8 cellular contexts compared by ENCODE assay signal in genomic region chr19:5827342-5827890, GRCh38. TPM values are rescaled to one million over a fixed set of nuclear protein-coding genes. Genes with fewer than 3 reads are reported as not detected.
DNase-seq lines count a peak whose midpoint lies in the region; ATAC-seq and TF ChIP-seq lines count a peak whose summit lies in the region.

No MANE protein-coding gene starts in this region.

- H3F3A ChIP-seq in GM23338 (replicated peaks; ENCODE audit: low read depth) = no peaks in the 10 kb centered on the region

- peaks cover 25% of the 10 kb centered on the region for H3K27me3 Mint-ChIP-seq in GM23338 (ENCODE audit: insufficient read depth, low read depth, poor library complexity)
- peaks cover 0 to 6% of the 10 kb centered on the region in 2 donors for H3K27me3 Mint-ChIP-seq in T-cell

- no peaks in the 10 kb centered on the region for H3K9me3 ChIP-seq in gastroesophageal sphincter

- H3K27ac ChIP-seq in GM23338 (ENCODE audit: low read depth) (no peak overlapping the region), gastroesophageal sphincter (peak overlapping the region in 3 of 4 donors; percentile 94 to 98 (median 96))

- no peak overlapping the region for H2AFZ ChIP-seq in GM23338

- DNase-seq in GM23338 (ENCODE audit: low spot score) = no peak
- peak in 1 of 34 experiments; percentile 16 for DNase-seq in T-cell
- peak; percentile 22 for DNase-seq in retina
- DNase-seq in GM03348 (ENCODE audit: low spot score) = no peak
- DNase-seq in cerebellar cortex (ENCODE audit: low spot score) = no peak
- DNase-seq in cerebellar nuclear complex (lab: John Stamatoyannopoulos, UW) = no peak

- H3K4me2 ChIP-seq in GM23338 = peak overlapping the region; percentile 73

- no peak for TF ChIP-seq POLR2A in gastroesophageal sphincter (IDR thresholded peaks at IDR 0.05)

- CTCF ChIA-PET in T-cell (lab: Charles Lee) = interaction anchor here (1.0 to 1.9 kb wide), 3 partner anchors 21 to 23 kb away, joined by 4 to 17 read pairs (median 4); no protein-coding TSS in a partner anchor

- no peak for TF ChIP-seq EP300 in gastroesophageal sphincter (IDR thresholded peaks at IDR 0.05)

- peak overlapping the region; percentile 95 for H3K4me3 Mint-ChIP-seq in GM23338
- H3K4me3 Mint-ChIP-seq in T-cell = peak overlapping the region; percentile 77 to 96 (median 79)

- H4K20me1 ChIP-seq in GM23338 (replicated peaks; ENCODE audit: insufficient read depth) = no peaks in the 10 kb centered on the region

- H3K36me3 Mint-ChIP-seq in GM23338 (ENCODE audit: low read depth) = no peaks in the 10 kb centered on the region
- H3K36me3 Mint-ChIP-seq in T-cell = no peaks in the 10 kb centered on the region

- H3K9me3 Mint-ChIP-seq in GM23338 (0 out of 3 replicates have a peak, but pooled peaks cover 2% of the 10 kb centered on the region), T-cell (no peaks in the 10 kb centered on the region)

- ATAC-seq in GM23338 (no peak), T-cell (replicated peaks in 1 of 4) (peak in 1 of 4 experiments; percentile 0), gastroesophageal sphincter (no peak), HG03432 (IDR thresholded peaks at IDR 0.05; ENCODE audit: unreplicated experiment) (no peak)

- H3K9me2 ChIP-seq in GM23338 (ENCODE audit: insufficient read depth) = no peaks in the 10 kb centered on the region

- H3K27ac Mint-ChIP-seq in GM23338 (no peak overlapping the region), T-cell (peak overlapping the region; percentile 86 to 93)

- TF ChIP-seq CTCF in GM23338 (conservative IDR thresholded peaks at IDR 0.05; ENCODE audit: low read depth in 2 of 2) (no peak), gastroesophageal sphincter (IDR thresholded peaks at IDR 0.05) (no peak)

- no peaks in the 10 kb centered on the region for H3K36me3 ChIP-seq in GM23338 (ENCODE audit: insufficient read depth)
- H3K36me3 ChIP-seq in gastroesophageal sphincter = no peaks in the 10 kb centered on the region

- H3K27me3 ChIP-seq in GM23338 (ENCODE audit: insufficient read depth) (no peaks in the 10 kb centered on the region), gastroesophageal sphincter (peaks cover 23% of the 10 kb centered on the region)

- POLR2A ChIA-PET in T-cell (lab: Charles Lee) = interaction anchor here in 1 of 2 donors (0.6 kb wide), 1 partner anchor 280 kb away, joined by 4 read pairs; no protein-coding TSS in a partner anchor

- H3K4me3 ChIP-seq in GM23338 = peak overlapping the region; percentile 86
- peak overlapping the region in 1 of 2 donors; percentile 56 for H3K4me3 ChIP-seq in gastroesophageal sphincter

- 0 to 47% methylated on average over 1 to 5 of the region's 37 CpGs for WGBS in gastroesophageal sphincter (ENCODE audit: low coverage in 1 of 2), 2 donors

- peaks cover 4% of the 10 kb centered on the region; the same call in 1 of the 2 replicates for H3K4me1 ChIP-seq in GM23338 (ENCODE audit: insufficient read depth)
- peaks cover 0 to 48% (median 16%) of the 10 kb centered on the region in 3 donors for H3K4me1 ChIP-seq in gastroesophageal sphincter

- H3K79me2 ChIP-seq in GM23338 (replicated peaks; ENCODE audit: insufficient read depth) = no peaks in the 10 kb centered on the region

- H3K4me1 Mint-ChIP-seq in GM23338 (peaks cover 7% of the 10 kb centered on the region), T-cell (peaks cover 14 to 17% (median 17%) of the 10 kb centered on the region in 3 donors)

TF ChIP-seq in GM23338, 12 proteins besides CTCF, POLR2A, EP300 and RAD21 (continues in another document):
- TF ChIP-seq ETS1 (IDR thresholded peaks at IDR 0.05) = no peak
- TF ChIP-seq CREB1 (CRISPR knock-in tag; IDR thresholded peaks at IDR 0.05; ENCODE audit: low read depth) = no peak
- no peak for TF ChIP-seq EZH2 (IDR thresholded peaks at IDR 0.05; ENCODE audit: low read depth, unreplicated experiment)
- TF ChIP-seq NANOG (IDR thresholded peaks at IDR 0.05; ENCODE audit: borderline replicate concordance) = no peak
- TF ChIP-seq EZH2phosphoT487 (IDR thresholded peaks at IDR 0.05; ENCODE audit: unreplicated experiment) = no peak
- TF ChIP-seq POLR2AphosphoS5 (IDR thresholded peaks at IDR 0.05; ENCODE audit: low read depth) = no peak
- TF ChIP-seq ZNF114 (CRISPR knock-in tag; IDR thresholded peaks at IDR 0.05) = no peak
- no peak for TF ChIP-seq STAT1 (IDR thresholded peaks at IDR 0.05; ENCODE audit: unreplicated experiment)
- no peak for TF ChIP-seq ZNF331 (CRISPR knock-in tag; IDR thresholded peaks at IDR 0.05; ENCODE audit: low read depth)

RNA-seq across cellular contexts. Expression of gene FUT6, which starts 12.1 kb away (rescaled TPM):
- total RNA-seq in GM23338 (2014; rRNA removed; shearing (Covaris generic)) = not detected in 2 replicates
- not detected in 2 replicates for polyA plus RNA-seq in GM23338 (2016; fragmentation: Nextera tagmentation; extraction: Ambion mirVana)
- under 1 TPM in 3 of 5 donors, not detected in 2; 0.15 to 0.79 (median 0.35) TPM for total RNA-seq in T-cell
- total RNA-seq in gastroesophageal sphincter = 1 to 10 TPM in 1 of 4 donors, not detected in 3; 3.0 TPM

RNA-seq across cellular contexts. Expression of gene NRTN, which starts 22.5 kb away (rescaled TPM):
- 4.0 and 5.9 TPM in 2 replicates for total RNA-seq in GM23338 (2014; rRNA removed; shearing (Covaris generic))
- polyA plus RNA-seq in GM23338 (2016; fragmentation: Nextera tagmentation; extraction: Ambion mirVana) = 5.5 and 5.8 TPM in 2 replicates
- total RNA-seq in T-cell (1 to 10 TPM in 2 of 5 donors, under 1 TPM in 1, not detected in 2; 0.59 to 2.0 (median 1.6) TPM), gastroesophageal sphincter (10 to 100 TPM in 2 of 4 donors, 1 to 10 TPM in 2; 3.6 to 27.2 (median 14.6) TPM)

RNA-seq across cellular contexts. Expression of gene FUT3, which starts 23.8 kb away (rescaled TPM):
- not detected in 2 replicates for total RNA-seq in GM23338 (2014; rRNA removed; shearing (Covaris generic))
- 0.45 TPM in 1 of 2 replicates, not detected in the other for polyA plus RNA-seq in GM23338 (2016; fragmentation: Nextera tagmentation; extraction: Ambion mirVana)
- under 1 TPM in 4 of 5 donors, not detected in 1; 0.13 to 0.50 (median 0.18) TPM for total RNA-seq in T-cell
- total RNA-seq in gastroesophageal sphincter = 1 to 10 TPM in 2 of 4 donors, under 1 TPM in 1, not detected in 1; 0.12 to 4.8 (median 4.5) TPM

RNA-seq across cellular contexts. Expression of gene DUS3L, which starts 36.5 kb away (rescaled TPM):
- 42.7 and 53.0 TPM in 2 replicates for total RNA-seq in GM23338 (2014; rRNA removed; shearing (Covaris generic))
- 24.5 and 26.2 TPM in 2 replicates for polyA plus RNA-seq in GM23338 (2016; fragmentation: Nextera tagmentation; extraction: Ambion mirVana)
- 100 to 1,000 TPM in 2 of 5 donors, 10 to 100 TPM in 3; 69.9 to 153 (median 98.3) TPM for total RNA-seq in T-cell
- total RNA-seq in gastroesophageal sphincter = 10 to 100 TPM; 14.1 to 39.4 (median 22.6) TPM

RNA-seq across cellular contexts. Expression of gene PRR22, which starts 42.9 kb away (rescaled TPM):
- total RNA-seq in GM23338 (2014; rRNA removed; shearing (Covaris generic)) = 1.0 and 1.6 TPM in 2 replicates
- 1.2 TPM in 2 replicates for polyA plus RNA-seq in GM23338 (2016; fragmentation: Nextera tagmentation; extraction: Ambion mirVana)
- total RNA-seq in T-cell = 1 to 10 TPM; 4.7 to 6.0 (median 5.5) TPM
- total RNA-seq in gastroesophageal sphincter = under 1 TPM in 1 of 4 donors, not detected in 3; 0.40 TPM
